In genomic region chr2:1478311-1479305, GRCh38 we compare ENCODE assay signal across 15 cellular contexts.
"Had no signal": no experiment of that assay in that cellular context is flagged by ENCODE, and none has a peak within 500 bp of the region (broad histone marks: within the 10 kb centered on the region; RNA-seq: fewer than 3 reads in every experiment).

No MANE protein-coding gene starts in this region.

- H3K4me3 ChIP-seq: esophagus squamous epithelium, left lung, ovary, SJSA1, thyroid gland had no signal

- H3K4me3 Mint-ChIP-seq: activated CD4-positive, alpha-beta memory T cell treated with anti-CD3 and anti-CD28 coated beads, Interleukin-2, amount 10 ng/mL, durations not matched to agents 7 days and 5 days; activated CD4-positive, alpha-beta T cell treated with anti-CD3 and anti-CD28 coated beads for 36 hours; brain; nephron progenitor cell had no signal

- H3K9me3 Mint-ChIP-seq: activated CD4-positive, alpha-beta memory T cell treated with anti-CD3 and anti-CD28 coated beads, Interleukin-2, amount 10 ng/mL, durations not matched to agents 7 days and 5 days had no signal

- H3K4me1 ChIP-seq: esophagus squamous epithelium, left lung, SJSA1, thyroid gland had no signal

- H3K27ac Mint-ChIP-seq: activated CD4-positive, alpha-beta memory T cell treated with anti-CD3 and anti-CD28 coated beads, Interleukin-2, amount 10 ng/mL, durations not matched to agents 7 days and 5 days; activated CD4-positive, alpha-beta T cell treated with anti-CD3 and anti-CD28 coated beads for 36 hours; nephron progenitor cell had no signal

- DNase-seq: activated CD4-positive, alpha-beta memory T cell treated with anti-CD3 and anti-CD28 coated beads, Interleukin-2, amount 10 ng/mL, durations not matched to agents 7 days and 5 days; activated CD4-positive, alpha-beta T cell treated with anti-CD3 and anti-CD28 coated beads for 36 hours; activated naive CD4-positive, alpha-beta T cell treated with anti-CD3 and anti-CD28 coated beads, Interleukin-2, amount 50 U/mL, for 16 hours; amniotic stem cell; esophagus squamous epithelium; foreskin fibroblast; mesenchymal stem cell; nephron progenitor cell; ovary; stimulated activated CD4-positive, alpha-beta T cell treated with anti-CD3 and anti-CD28 coated beads, Interleukin-4, amount 100 ng/mL, for 4 hours; thyroid gland; WERI-Rb-1 had no signal

- H3K4me1 Mint-ChIP-seq: activated CD4-positive, alpha-beta memory T cell treated with anti-CD3 and anti-CD28 coated beads, Interleukin-2, amount 10 ng/mL, durations not matched to agents 7 days and 5 days; activated CD4-positive, alpha-beta T cell treated with anti-CD3 and anti-CD28 coated beads for 36 hours had no signal

- H3K36me3 Mint-ChIP-seq: brain had no signal

- H3K27me3 ChIP-seq: esophagus squamous epithelium, ovary, SJSA1, thyroid gland had no signal

- H3K27ac ChIP-seq: esophagus squamous epithelium, left lung, ovary, SJSA1, WERI-Rb-1 had no signal

- ATAC-seq: activated CD4-positive, alpha-beta T cell treated with anti-CD3 and anti-CD28 coated beads for 36 hours; left lung had no signal

- H3K27me3 Mint-ChIP-seq: activated CD4-positive, alpha-beta memory T cell treated with anti-CD3 and anti-CD28 coated beads, Interleukin-2, amount 10 ng/mL, durations not matched to agents 7 days and 5 days; activated CD4-positive, alpha-beta T cell treated with anti-CD3 and anti-CD28 coated beads for 36 hours had no signal

- H3K9me3 ChIP-seq: esophagus squamous epithelium, left lung, ovary, SJSA1, thyroid gland had no signal

- H3K36me3 ChIP-seq: esophagus squamous epithelium, left lung, ovary, SJSA1, WERI-Rb-1 had no signal
